In the genomic region with DNA sequence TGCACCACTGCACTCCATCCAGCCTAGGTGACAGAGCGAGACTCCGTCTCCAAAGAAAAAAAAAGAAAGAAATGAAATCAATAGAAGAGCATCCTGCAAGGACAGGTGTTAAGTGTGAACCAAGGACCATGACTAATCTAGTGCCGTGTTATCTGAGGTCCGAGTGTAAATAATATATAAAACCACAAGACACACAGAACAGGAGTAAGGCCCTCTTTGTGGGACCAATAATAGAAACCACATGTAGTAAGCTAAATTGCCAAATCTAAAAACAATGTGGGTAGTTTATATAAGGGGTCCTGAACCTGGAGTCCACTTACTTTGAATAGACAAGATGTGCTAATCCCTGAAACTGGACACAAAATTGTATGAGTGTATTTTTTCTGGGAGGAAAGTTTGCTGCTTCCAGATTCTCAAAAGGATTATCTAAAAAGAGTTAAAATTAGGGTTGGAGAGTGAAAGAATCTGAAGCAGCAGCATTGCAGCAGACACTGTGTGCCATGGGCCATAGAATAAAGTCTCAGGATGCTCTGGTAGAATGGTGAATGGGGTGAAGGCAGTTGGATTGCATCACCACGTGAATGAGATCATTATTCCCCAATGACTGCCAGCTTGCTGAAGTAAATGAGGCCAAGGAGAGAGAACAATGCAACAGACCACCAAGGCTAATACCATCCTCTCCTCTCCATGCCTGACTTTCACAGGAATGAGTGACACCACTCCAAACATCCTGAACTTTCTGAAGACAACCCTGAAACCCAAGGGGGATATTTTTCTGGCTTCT, we compare ENCODE assay signal across 1 cellular context.
A peak's percentile ranks its signal among the peaks of the same experiment; 100 is the strongest.
TF ChIP-seq lines count a peak whose summit lies in the region.

No MANE protein-coding gene starts in this region.

TF ChIP-seq in H1, 55 proteins besides CTCF, POLR2A, EP300 and RAD21 (continued from another document):
- no peak for TF ChIP-seq GABPA (IDR thresholded peaks at IDR 0.05; ENCODE audit: borderline replicate concordance, insufficient read depth, low read length)
- no peak for TF ChIP-seq CTBP2 (IDR thresholded peaks at IDR 0.05; ENCODE audit: borderline replicate concordance, insufficient read depth, insufficient read length, low read length)
- no peak for TF ChIP-seq CBX8 (IDR thresholded peaks at IDR 0.05; ENCODE audit: borderline replicate concordance, low read depth, low read length)
- TF ChIP-seq, protein P1, sequence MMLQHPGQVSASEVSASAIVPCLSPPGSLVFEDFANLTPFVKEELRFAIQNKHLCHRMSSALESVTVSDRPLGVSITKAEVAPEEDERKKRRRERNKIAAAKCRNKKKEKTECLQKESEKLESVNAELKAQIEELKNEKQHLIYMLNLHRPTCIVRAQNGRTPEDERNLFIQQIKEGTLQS (IDR thresholded peaks at IDR 0.05; ENCODE audit: insufficient read depth, low read depth, low read length), result peak; percentile 69; the same call in 1 of the 2 replicates
- no peak for TF ChIP-seq TBP (IDR thresholded peaks at IDR 0.05; ENCODE audit: low read depth, low read length)
- TF ChIP-seq JUND (IDR thresholded peaks at IDR 0.05; ENCODE audit: low read length), result peak; percentile 84
- TF ChIP-seq EZH2 (IDR thresholded peaks at IDR 0.05; ENCODE audit: low read depth, low read length, severe bottlenecking), result no peak
- no peak for TF ChIP-seq HDAC2 (IDR thresholded peaks at IDR 0.05; ENCODE audit: borderline replicate concordance in 1 of 2, low read depth in 2 of 2, low read length in 2 of 2)
- no peak for TF ChIP-seq SIRT6 (IDR thresholded peaks at IDR 0.05; ENCODE audit: low read length)
- no peak for TF ChIP-seq CHD2 (IDR thresholded peaks at IDR 0.05; ENCODE audit: low read length)
- TF ChIP-seq ZNF274 (IDR thresholded peaks at IDR 0.05; ENCODE audit: borderline replicate concordance, extremely low read depth, low read length), result no peak
- no peak for TF ChIP-seq ASH2L (IDR thresholded peaks at IDR 0.05; ENCODE audit: low read length)
- TF ChIP-seq JUN (IDR thresholded peaks at IDR 0.05; ENCODE audit: low read depth, low read length), result peak; percentile 57; the same call in 1 of the 2 replicates
- TF ChIP-seq NRF1 (IDR thresholded peaks at IDR 0.05; ENCODE audit: low read depth, low read length), result no peak
- TF ChIP-seq POLR2AphosphoS5 (IDR thresholded peaks at IDR 0.05; ENCODE audit: low read depth, low read length), result no peak
- TF ChIP-seq CEBPB (IDR thresholded peaks at IDR 0.05; ENCODE audit: low read depth, low read length), result peak; percentile 94
- no peak for TF ChIP-seq CHD7 (IDR thresholded peaks at IDR 0.05; ENCODE audit: insufficient replicate concordance, low read length)
- no peak for TF ChIP-seq SAP30 (IDR thresholded peaks at IDR 0.05; ENCODE audit: insufficient read depth, insufficient replicate concordance, low read length)
- TF ChIP-seq RXRA (IDR thresholded peaks at IDR 0.05; ENCODE audit: insufficient read depth, low read depth, low read length), result no peak
- TF ChIP-seq CBX5 (IDR thresholded peaks at IDR 0.05; ENCODE audit: low read depth, low read length), result no peak
- TF ChIP-seq SP2 (IDR thresholded peaks at IDR 0.05; ENCODE audit: low read length), result no peak
- TF ChIP-seq SP1 (IDR thresholded peaks at IDR 0.05; ENCODE audit: low read depth, low read length), result no peak
